In genomic region chr6:15569035-15569995, GRCh38 we compare ENCODE assay signal across 18 cellular contexts.
DNase-seq lines count a peak whose midpoint lies in the region; ATAC-seq and TF ChIP-seq lines count a peak whose summit lies in the region.
"Had no signal": no experiment of that assay in that cellular context is flagged by ENCODE, and none has a peak within 500 bp of the region (broad histone marks: within the 10 kb centered on the region; RNA-seq: fewer than 3 reads in every experiment).

No MANE protein-coding gene starts in this region.

- H3K9me3 ChIP-seq in CD8-positive, alpha-beta memory T cell (ENCODE audit: low read length) = no peaks in the 10 kb centered on the region
- no peaks in the 10 kb centered on the region for H3K9me3 ChIP-seq in mucosa of descending colon
- H3K9me3 ChIP-seq: SJSA1 had no signal

- H3K27ac Mint-ChIP-seq in CD8-positive, alpha-beta memory T cell = no peak overlapping the region
- no peak overlapping the region for H3K27ac Mint-ChIP-seq in activated naive CD4-positive, alpha-beta T cell treated with anti-CD3 and anti-CD28 coated beads for 36 hours
- H3K27ac Mint-ChIP-seq: T-helper 2 cell treated with Interferon-gamma antibody and Interleukin-4, amounts not matched to agents 5 μg/mL and 100 μg/mL, for 36 hours had no signal

- no peaks in the 10 kb centered on the region for H3K27me3 ChIP-seq in CD8-positive, alpha-beta memory T cell (ENCODE audit: insufficient read depth, low read length, poor library complexity, severe bottlenecking)
- H3K27me3 ChIP-seq: SJSA1 had no signal

- H3K9me3 Mint-ChIP-seq in CD8-positive, alpha-beta memory T cell = no peaks in the 10 kb centered on the region
- H3K9me3 Mint-ChIP-seq in activated naive CD4-positive, alpha-beta T cell treated with anti-CD3 and anti-CD28 coated beads for 36 hours = no peaks in the 10 kb centered on the region
- H3K9me3 Mint-ChIP-seq: T-helper 2 cell treated with Interferon-gamma antibody and Interleukin-4, amounts not matched to agents 5 μg/mL and 100 μg/mL, for 36 hours had no signal

- CTCF ChIA-PET in CD8-positive, alpha-beta memory T cell (lab: Charles Lee) = no interaction called here
- CTCF ChIA-PET in activated naive CD4-positive, alpha-beta T cell treated with anti-CD3 and anti-CD28 coated beads for 36 hours (lab: Charles Lee) = no interaction called here

- H3K4me3 Mint-ChIP-seq in CD8-positive, alpha-beta memory T cell = no peak overlapping the region
- no peak overlapping the region for H3K4me3 Mint-ChIP-seq in activated naive CD4-positive, alpha-beta T cell treated with anti-CD3 and anti-CD28 coated beads for 36 hours
- H3K4me3 Mint-ChIP-seq: CD4-positive, alpha-beta memory T cell; T-helper 2 cell treated with Interferon-gamma antibody and Interleukin-4, amounts not matched to agents 5 μg/mL and 100 μg/mL, for 36 hours had no signal

- H3K27me3 Mint-ChIP-seq in CD8-positive, alpha-beta memory T cell = no peaks in the 10 kb centered on the region
- no peaks in the 10 kb centered on the region for H3K27me3 Mint-ChIP-seq in activated naive CD4-positive, alpha-beta T cell treated with anti-CD3 and anti-CD28 coated beads for 36 hours (ENCODE audit: low read depth)
- H3K27me3 Mint-ChIP-seq: CD4-positive, alpha-beta memory T cell had no signal

- no peak for TF ChIP-seq CTCF in mucosa of descending colon (IDR thresholded peaks at IDR 0.05)

- intact Hi-C loops in mucosa of descending colon (cut with DNase I, micrococcal nuclease) = no loop called here
- intact Hi-C loops in activated naive CD4-positive, alpha-beta T cell treated with anti-CD3 and anti-CD28 coated beads for 36 hours (cut with micrococcal nuclease) = no loop called here

- POLR2A ChIA-PET in CD8-positive, alpha-beta memory T cell (lab: Charles Lee) = no interaction called here

- no peaks in the 10 kb centered on the region for H3K4me1 ChIP-seq in CD8-positive, alpha-beta memory T cell (ENCODE audit: insufficient read depth, low read length)
- no peaks in the 10 kb centered on the region for H3K4me1 ChIP-seq in mucosa of descending colon (ENCODE audit: low read depth)
- H3K4me1 ChIP-seq: SJSA1 had no signal

- no peaks in the 10 kb centered on the region for H3K36me3 ChIP-seq in CD8-positive, alpha-beta memory T cell (ENCODE audit: insufficient read depth, low read length)
- no peaks in the 10 kb centered on the region for H3K36me3 ChIP-seq in mucosa of descending colon (ENCODE audit: low read depth)
- H3K36me3 ChIP-seq: SJSA1 had no signal

- peak; percentile 48 for ATAC-seq in mucosa of descending colon
- ATAC-seq in GM21447 (IDR thresholded peaks at IDR 0.05; ENCODE audit: unreplicated experiment) = no peak
- ATAC-seq: sciatic nerve had no signal

- H3K4me3 ChIP-seq in CD8-positive, alpha-beta memory T cell (ENCODE audit: low read length) = no peak overlapping the region
- H3K4me3 ChIP-seq in mucosa of descending colon = no peak overlapping the region
- H3K4me3 ChIP-seq: SJSA1 had no signal

- H3K27ac ChIP-seq in CD8-positive, alpha-beta memory T cell (ENCODE audit: low read depth, low read length) = peak overlapping the region; percentile 66
- H3K27ac ChIP-seq: SJSA1 had no signal

- H3K4me1 Mint-ChIP-seq in CD8-positive, alpha-beta memory T cell = peaks cover 10 to 30% (median 16%) of the 10 kb centered on the region in 3 donors
- H3K4me1 Mint-ChIP-seq in activated naive CD4-positive, alpha-beta T cell treated with anti-CD3 and anti-CD28 coated beads for 36 hours (ENCODE audit: low read depth) = no peaks in the 10 kb centered on the region

- DNase-seq in CD8-positive, alpha-beta memory T cell = no peak
- DNase-seq in NCI-H2227 treated with DMSO at 0.1 percent for 48 hours (lab: John Stamatoyannopoulos, UW) (peak; percentile 33), fibroblast of peridontal ligament (ENCODE audit: extremely low read depth) (peak; percentile 74), mucosa of descending colon (peak in 1 of 3 donors; percentile 14), epidermal melanocyte (ENCODE audit: insufficient read length, low spot score) (no peak), amygdala (lab: John Stamatoyannopoulos, UW) (no peak)
- DNase-seq in activated naive CD4-positive, alpha-beta T cell treated with anti-CD3 and anti-CD28 coated beads for 36 hours = no peak
- DNase-seq: activated CD4-positive, alpha-beta T cell treated with anti-CD3 and anti-CD28 coated beads for 1 hour; activated CD8-positive, alpha-beta memory T cell treated with anti-CD3 and anti-CD28 coated beads, Interleukin-2, amount 50 U/mL, for 4 hours; activated naive CD4-positive, alpha-beta T cell; CD4-positive, alpha-beta memory T cell; DMS79; NCI-H146; NCI-H510A had no signal

- H3K36me3 Mint-ChIP-seq in CD8-positive, alpha-beta memory T cell = peaks cover 2 to 11% (median 7%) of the 10 kb centered on the region in 3 donors
- H3K36me3 Mint-ChIP-seq in activated naive CD4-positive, alpha-beta T cell treated with anti-CD3 and anti-CD28 coated beads for 36 hours (ENCODE audit: low read depth) = peaks cover 7% of the 10 kb centered on the region

Comparison
In these comparisons a context has a peak if more than half of its experiments do, and no peak if none do; other contexts are left out.
1. DNase-seq: peak in NCI-H2227 treated with DMSO at 0.1 percent for 48 hours (single experiment) and fibroblast of peridontal ligament (single experiment); none in CD8-positive, alpha-beta memory T cell (0 of 5), epidermal melanocyte (single experiment), activated naive CD4-positive, alpha-beta T cell treated with anti-CD3 and anti-CD28 coated beads for 36 hours (single experiment) and amygdala (0 of 56).